ENCODE assay signal across 22 cellular contexts in the genomic region with DNA sequence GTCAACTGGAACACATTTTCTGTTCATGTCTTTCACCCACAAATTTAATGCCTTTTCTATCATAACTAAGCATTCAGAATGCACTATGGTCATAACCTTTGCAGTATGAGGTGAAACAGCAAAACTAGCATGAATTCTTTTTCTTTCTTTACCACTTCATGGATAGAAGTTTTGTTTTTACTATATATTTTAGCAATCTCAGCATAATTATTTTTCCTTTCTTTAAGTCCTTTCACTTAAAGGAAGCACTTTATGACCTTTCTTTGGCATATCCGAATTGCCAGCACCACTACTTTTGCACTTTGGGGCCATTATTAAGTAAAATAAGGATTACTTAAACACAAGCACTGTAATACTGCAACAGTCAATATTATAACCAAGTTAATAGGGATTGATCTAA.
A peak's percentile ranks its signal among the peaks of the same experiment; 100 is the strongest.
DNase-seq lines count a peak whose midpoint lies in the region; ATAC-seq, FAIRE-seq and TF ChIP-seq lines count a peak whose summit lies in the region.
"Had no signal": no experiment of that assay in that cellular context is flagged by ENCODE, and none has a peak within 500 bp of the region (broad histone marks: within the 10 kb centered on the region; RNA-seq: fewer than 3 reads in every experiment).

No MANE protein-coding gene starts in this region.

- H3K36me3 ChIP-seq in IMR-90 (ENCODE audit: control insufficient read depth, insufficient read depth, low read length) (no peaks in the 10 kb centered on the region), mesenchymal stem cell (ENCODE audit: control insufficient read depth in 1 of 2, insufficient read depth in 2 of 2, low read depth in 1 of 2, low read length in 2 of 2) (no peaks in the 10 kb centered on the region)
- H3K36me3 ChIP-seq: BLaER1 treated with 17β-estradiol and CSF1 and Interleukin-3, amounts not matched to agents 10 nM and 100 nM had no signal

- TF ChIP-seq EP300 in A549 (IDR thresholded peaks at IDR 0.05) = no peak

- H3K9ac ChIP-seq in IMR-90 (ENCODE audit: low read depth, low read length) (no peak overlapping the region), mesenchymal stem cell (ENCODE audit: low read length) (no peak overlapping the region)
- H3K9ac ChIP-seq: BLaER1 treated with 17β-estradiol and CSF1 and Interleukin-3, amounts not matched to agents 10 nM and 100 nM had no signal

- H3K23ac ChIP-seq in IMR-90 (ENCODE audit: low read depth, low read length) (no peak overlapping the region), mesenchymal stem cell (ENCODE audit: low read length in 2 of 2) (no peak overlapping the region)

- H2BK12ac ChIP-seq in mesenchymal stem cell (ENCODE audit: low read length in 2 of 2) = no peak overlapping the region

- no peak overlapping the region for H2BK120ac ChIP-seq in IMR-90 (ENCODE audit: low read depth, low read length)
- H2BK120ac ChIP-seq in mesenchymal stem cell (ENCODE audit: low read depth, low read length) = no peak overlapping the region

- H2AK5ac ChIP-seq in IMR-90 (ENCODE audit: low read depth, low read length) = no peak overlapping the region
- H2AK5ac ChIP-seq in mesenchymal stem cell (ENCODE audit: low read length, severe bottlenecking) = peak overlapping the region; percentile 76

- no peak overlapping the region for H3K56ac ChIP-seq in IMR-90 (ENCODE audit: extremely low read depth, insufficient read depth, low read length)

- no peak overlapping the region for H4K5ac ChIP-seq in IMR-90 (ENCODE audit: low read depth, low read length)

- no peak overlapping the region for H2BK20ac ChIP-seq in IMR-90 (ENCODE audit: low read depth, low read length)

- no peak for ATAC-seq in A549
- no peak for ATAC-seq in IMR-90 (ENCODE audit: low read depth)
- ATAC-seq: CD8-positive, alpha-beta T cell had no signal

- in situ Hi-C loops in IMR-90 (cut with MboI; ENCODE audit: low sequenced_read_pairs) = no loop called here

- DNase-seq in A549 (ENCODE audit: low read depth in 1 of 2, low spot score in 1 of 2) (no peak), IMR-90 (no peak), mesenchymal stem cell (no peak), SKM-1 (lab: John Stamatoyannopoulos, UW; ENCODE audit: unreplicated experiment) (no peak), NCI-H2227 (lab: John Stamatoyannopoulos, UW; ENCODE audit: unreplicated experiment) (no peak)
- DNase-seq in activated T-cell treated with anti-CD3 and anti-CD28 coated beads, Interleukin-2, amount 50 U/mL, for 24 hours = no peak
- DNase-seq: 8988T; AML-193; Caco-2; Calu3; CD4-positive, alpha-beta T cell; CD8-positive, alpha-beta T cell; DMS79 treated with DMSO at 0.1 percent for 48 hours; GF-D8 had no signal

- TF ChIP-seq RAD21 in A549 (conservative IDR thresholded peaks at IDR 0.05 in 1 of 2, IDR thresholded peaks at IDR 0.05 in 1 of 2) (no peak), IMR-90 (IDR thresholded peaks at IDR 0.05; ENCODE audit: low read length) (no peak)

- CTCF ChIA-PET in A549 (lab: Yijun Ruan, JAX) (no interaction called here), IMR-90 (lab: Yijun Ruan, JAX) (no interaction called here)

- POLR2A ChIA-PET in A549 (lab: Yijun Ruan, JAX) = no interaction called here
- POLR2A ChIA-PET in IMR-90 (lab: Charles Lee; ENCODE audit: unreplicated experiment) = no interaction called here

- H4K20me1 ChIP-seq in IMR-90 (ENCODE audit: insufficient read depth, low read length) = no peaks in the 10 kb centered on the region
- H4K20me1 ChIP-seq: BLaER1 treated with 17β-estradiol and CSF1 and Interleukin-3, amounts not matched to agents 10 nM and 100 nM had no signal

- TF ChIP-seq POLR2A in A549 (IDR thresholded peaks at IDR 0.05; ENCODE audit: low read length) (no peak), IMR-90 (IDR thresholded peaks at IDR 0.05; ENCODE audit: low read depth, low read length) (no peak)

- intact Hi-C loops in IMR-90 (cut with micrococcal nuclease) = no loop called here

- H3K4me3 ChIP-seq in A549 (no peak overlapping the region), IMR-90 (ENCODE audit: insufficient read depth, low read depth, low read length) (no peak overlapping the region), mesenchymal stem cell (ENCODE audit: insufficient read depth in 1 of 2, low read depth in 1 of 2, low read length in 2 of 2) (no peak overlapping the region)
- H3K4me3 ChIP-seq: BLaER1 treated with 17β-estradiol and CSF1 and Interleukin-3, amounts not matched to agents 10 nM and 100 nM had no signal

- H2BK15ac ChIP-seq in IMR-90 (ENCODE audit: low read depth, low read length) = no peak overlapping the region
- no peak overlapping the region for H2BK15ac ChIP-seq in mesenchymal stem cell (ENCODE audit: low read depth, poor library complexity, severe bottlenecking)

- H3K9me1 ChIP-seq in IMR-90 (ENCODE audit: insufficient read depth, low read length) = no peaks in the 10 kb centered on the region

- peaks cover 3% of the 10 kb centered on the region for H3K27me3 Mint-ChIP-seq in activated T-cell treated with anti-CD3 and anti-CD28 coated beads, Interleukin-2, amount 50 U/mL, for 24 hours
- H3K27me3 Mint-ChIP-seq: B cell had no signal

- H3K4ac ChIP-seq in IMR-90 (ENCODE audit: low read depth, low read length) (no peak overlapping the region), mesenchymal stem cell (ENCODE audit: low read depth in 1 of 2, low read length in 2 of 2) (no peak overlapping the region)

- FAIRE-seq in A549 (lab: Jason Lieb, UNC) = no peak
- FAIRE-seq: A204.1, D721Med, G401.6, GM12891, GM18507 had no signal

- dilution Hi-C loops in IMR-90 (cut with HindIII; ENCODE audit: low sequenced_read_pairs, unreplicated experiment) = no loop called here

- H3K27ac Mint-ChIP-seq in activated T-cell treated with anti-CD3 and anti-CD28 coated beads, Interleukin-2, amount 50 U/mL, for 24 hours = no peak overlapping the region
- H3K27ac Mint-ChIP-seq: B cell; CD4-positive, alpha-beta T cell; CD8-positive, alpha-beta T cell had no signal

- no peak overlapping the region for H3K4me2 ChIP-seq in A549
- no peak overlapping the region for H3K4me2 ChIP-seq in IMR-90 (ENCODE audit: low read depth, low read length)
- no peak overlapping the region for H3K4me2 ChIP-seq in mesenchymal stem cell (ENCODE audit: low read length, poor library complexity, severe bottlenecking)
- H3K4me2 ChIP-seq: BLaER1 treated with 17β-estradiol and CSF1 and Interleukin-3, amounts not matched to agents 10 nM and 100 nM had no signal

- H3K9me3 Mint-ChIP-seq in activated T-cell treated with anti-CD3 and anti-CD28 coated beads, Interleukin-2, amount 50 U/mL, for 24 hours = no peaks in the 10 kb centered on the region
- H3K9me3 Mint-ChIP-seq: CD4-positive, alpha-beta T cell; CD8-positive, alpha-beta T cell had no signal

- H3K27ac ChIP-seq in A549 (no peak overlapping the region), IMR-90 (ENCODE audit: insufficient read depth, low read length) (no peak overlapping the region), mesenchymal stem cell (ENCODE audit: low read length, poor library complexity, severe bottlenecking) (no peak overlapping the region)
- H3K27ac ChIP-seq: BLaER1 treated with 17β-estradiol and CSF1 and Interleukin-3, amounts not matched to agents 10 nM and 100 nM; C4-2B had no signal

- H3K4me1 ChIP-seq in A549 = no peaks in the 10 kb centered on the region
- no peaks in the 10 kb centered on the region for H3K4me1 ChIP-seq in IMR-90 (ENCODE audit: control insufficient read depth, insufficient read depth, low read length)
- H3K4me1 ChIP-seq in mesenchymal stem cell (ENCODE audit: control insufficient read depth, insufficient read depth, low read depth, low read length) = peaks cover 6% of the 10 kb centered on the region
- H3K4me1 ChIP-seq: BLaER1 treated with 17β-estradiol and CSF1 and Interleukin-3, amounts not matched to agents 10 nM and 100 nM; Caco-2 had no signal

- no peak overlapping the region for H4K91ac ChIP-seq in IMR-90 (ENCODE audit: insufficient read depth, low read depth, low read length)
- H4K91ac ChIP-seq in mesenchymal stem cell (ENCODE audit: low read length) = no peak overlapping the region

- H3K18ac ChIP-seq in IMR-90 (ENCODE audit: low read depth, low read length) = no peak overlapping the region
- no peak overlapping the region for H3K18ac ChIP-seq in mesenchymal stem cell (ENCODE audit: low read depth in 1 of 2, low read length in 2 of 2)

- H3K27me3 ChIP-seq in IMR-90 (ENCODE audit: control insufficient read depth, insufficient read depth, low read length) (no peaks in the 10 kb centered on the region), mesenchymal stem cell (ENCODE audit: control insufficient read depth in 1 of 2, insufficient read depth in 1 of 2, low read length in 2 of 2) (no peaks in the 10 kb centered on the region)
- H3K27me3 ChIP-seq: BLaER1 treated with 17β-estradiol and CSF1 and Interleukin-3, amounts not matched to agents 10 nM and 100 nM had no signal

- H3K4me3 Mint-ChIP-seq in activated T-cell treated with anti-CD3 and anti-CD28 coated beads, Interleukin-2, amount 50 U/mL, for 24 hours = no peak overlapping the region
- H3K4me3 Mint-ChIP-seq: B cell; CD4-positive, alpha-beta T cell; CD8-positive, alpha-beta T cell had no signal

- H2AFZ ChIP-seq in IMR-90 (replicated peaks; ENCODE audit: low read length, poor library complexity) (no peak overlapping the region), mesenchymal stem cell (ENCODE audit: low read depth, low read length) (no peak overlapping the region)

- WGBS in A549 (ENCODE audit: missing lambda C conversion rate) = 12% methylated on average over 1 of the region's 1 CpG
- no CpG with 5 or more reads among the region's 1 CpG for WGBS in IMR-90 (ENCODE audit: extremely low coverage in 2 of 2, insufficient read length in 1 of 2), 2 experiments
- WGBS in mesenchymal stem cell = 60% methylated on average over 1 of the region's 1 CpG

- BruUV-seq in IMR-90 (replicated peaks; lab: Mats Ljungman, UMichigan) = no TSS peak

- no peaks in the 10 kb centered on the region for H3K4me1 Mint-ChIP-seq in activated T-cell treated with anti-CD3 and anti-CD28 coated beads, Interleukin-2, amount 50 U/mL, for 24 hours (ENCODE audit: low read depth)
- H3K4me1 Mint-ChIP-seq: B cell had no signal

- H3K9me3 ChIP-seq in A549 (no peaks in the 10 kb centered on the region), IMR-90 (ENCODE audit: control insufficient read depth, insufficient read depth, low read length) (no peaks in the 10 kb centered on the region), mesenchymal stem cell (ENCODE audit: control insufficient read depth, low read length) (no peaks in the 10 kb centered on the region)
- H3K9me3 ChIP-seq: BLaER1 treated with 17β-estradiol and CSF1 and Interleukin-3, amounts not matched to agents 10 nM and 100 nM; Caco-2 had no signal

- H3K79me1 ChIP-seq in IMR-90 (ENCODE audit: low read depth in 1 of 2, low read length in 2 of 2) = no peaks in the 10 kb centered on the region
- H3K79me1 ChIP-seq in mesenchymal stem cell (replicated peaks; ENCODE audit: low read length, poor library complexity, severe bottlenecking) = no peaks in the 10 kb centered on the region

- no peak overlapping the region for H3K14ac ChIP-seq in IMR-90 (replicated peaks; ENCODE audit: low read depth, low read length)
- H3K14ac ChIP-seq in mesenchymal stem cell (ENCODE audit: low read length in 2 of 2) = no peak overlapping the region

- no peak for TF ChIP-seq CTCF in A549 (IDR thresholded peaks at IDR 0.05)
- no peak for TF ChIP-seq CTCF in IMR-90 (conservative IDR thresholded peaks at IDR 0.05; ENCODE audit: low read depth, low read length)

- H2BK5ac ChIP-seq in IMR-90 (ENCODE audit: low read depth, low read length, poor library complexity, severe bottlenecking) (no peak overlapping the region), mesenchymal stem cell (ENCODE audit: low read depth, low read length, poor library complexity, severe bottlenecking) (no peak overlapping the region)

- no peak overlapping the region for H2AK9ac ChIP-seq in IMR-90 (replicated peaks; ENCODE audit: low read depth, low read length, poor library complexity)

- H4K8ac ChIP-seq in IMR-90 (ENCODE audit: low read depth in 2 of 2, low read length in 2 of 2) (no peak overlapping the region), mesenchymal stem cell (ENCODE audit: low read length) (no peak overlapping the region)

- no peaks in the 10 kb centered on the region for H3K36me3 Mint-ChIP-seq in activated T-cell treated with anti-CD3 and anti-CD28 coated beads, Interleukin-2, amount 50 U/mL, for 24 hours (ENCODE audit: low read depth)
- H3K36me3 Mint-ChIP-seq: CD8-positive, alpha-beta T cell had no signal
